Comparison of ENCODE assay signal across 1 cellular context in genomic region chr2:223935459-223936125, GRCh38.
A peak's percentile ranks its signal among the peaks of the same experiment; 100 is the strongest.
TF ChIP-seq lines count a peak whose summit lies in the region.

No MANE protein-coding gene starts in this region.

TF ChIP-seq in HepG2, 621 proteins besides CTCF, POLR2A, EP300 and RAD21:
- 0 out of 4 replicates have a peak, but pooled peaks of 1 of the 2 experiments have one; percentile 11 for TF ChIP-seq MAFK (conservative IDR thresholded peaks at IDR 0.05 in 1 of 2, IDR thresholded peaks at IDR 0.05 in 1 of 2; ENCODE audit: low read length in 2 of 2)
- peak; percentile 51; the same call in 1 of the 2 replicates for TF ChIP-seq ZNF652 (CRISPR knock-in tag; IDR thresholded peaks at IDR 0.05; ENCODE audit: borderline replicate concordance, low read depth)
- no peak for TF ChIP-seq MIXL1 (CRISPR knock-in tag; IDR thresholded peaks at IDR 0.05)
